ENCODE assay signal across 2 cellular contexts in genomic region chr2:218051908-218052307, GRCh38.
TF ChIP-seq lines count a peak whose summit lies in the region.

No MANE protein-coding gene starts in this region.

TF ChIP-seq in HepG2, 621 proteins besides CTCF, POLR2A, EP300 and RAD21:
- TF ChIP-seq TOE1 (CRISPR knock-in tag; IDR thresholded peaks at IDR 0.05) (no peak), CREB1 (IDR thresholded peaks at IDR 0.05) (peak; percentile 66), CREB1 (CRISPR knock-in tag; IDR thresholded peaks at IDR 0.05) (no peak)

TF ChIP-seq in GM23338, 12 proteins besides CTCF, POLR2A, EP300 and RAD21:
- TF ChIP-seq STAT1 (IDR thresholded peaks at IDR 0.05; ENCODE audit: unreplicated experiment) (no peak), EZH2 (IDR thresholded peaks at IDR 0.05; ENCODE audit: low read depth, unreplicated experiment) (no peak)
